Comparison of ENCODE assay signal across 1 cellular context in genomic region chr4:119394826-119395225, GRCh38.
TF ChIP-seq lines count a peak whose summit lies in the region.

No MANE protein-coding gene starts in this region.

TF ChIP-seq in K562, 482 proteins besides CTCF, POLR2A, EP300 and RAD21:
- peak; percentile 27; the same call in 1 of the 2 replicates for TF ChIP-seq RFX1 (IDR thresholded peaks at IDR 0.05)
- no peak for TF ChIP-seq RBM17 (IDR thresholded peaks at IDR 0.05; ENCODE audit: borderline replicate concordance, low read depth, low read length)
